8 cellular contexts compared by ENCODE assay signal in genomic region chr16:28863929-28864886, GRCh38. TPM values are rescaled to one million over a fixed set of nuclear protein-coding genes. Genes with fewer than 3 reads are reported as not detected.
DNase-seq lines count a peak whose midpoint lies in the region; ATAC-seq lines count a peak whose summit lies in the region.

No MANE protein-coding gene starts in this region.

- peak overlapping the region; percentile 93 to 99 (median 97) for H3K27ac Mint-ChIP-seq in immature natural killer cell

- H3K9ac ChIP-seq in HUES64 (ENCODE audit: low read depth, low read length): peak overlapping the region; percentile 98

- peaks cover 18% of the 10 kb centered on the region for H3K36me3 ChIP-seq in HUES64 (ENCODE audit: insufficient read depth, low read length)

- 15% methylated on average over 42 of the region's 46 CpGs for WGBS in HUES64

- DNase-seq in Caki2 (ENCODE audit: low read depth) (peak; percentile 23), astrocyte of the hippocampus (ENCODE audit: low read depth, low spot score) (peak; percentile 66), immature natural killer cell (no peak), OCI-M1 (lab: John Stamatoyannopoulos, UW) (no peak), medulla oblongata (ENCODE audit: extremely low spot score) (no peak)
- no peak for DNase-seq in stimulated activated naive CD8-positive, alpha-beta T cell treated with anti-CD3 and anti-CD28 coated beads, Interleukin-15, Interleukin-2, amounts not matched to agents 100 U/mL and 50 U/mL, for 24 hours

- H3K27me3 Mint-ChIP-seq in immature natural killer cell (ENCODE audit: low read depth in 3 of 3): peaks cover 0 to 3% (median 2%) of the 10 kb centered on the region in 3 donors

- in situ Hi-C loops in Caki2 (cut with HindIII; ENCODE audit: low pct_unique_long_range_greater_than_20kb, low sequenced_read_pairs): no loop called here

- peak overlapping the region; percentile 94 for H3K4me3 ChIP-seq in HUES64 (ENCODE audit: low read length)

- peaks cover 0 to 1% (median 0%) of the 10 kb centered on the region in 6 donors for H3K9me3 Mint-ChIP-seq in immature natural killer cell

- peak; percentile 1 for ATAC-seq in stimulated activated naive CD8-positive, alpha-beta T cell treated with anti-CD3 and anti-CD28 coated beads, Interleukin-15, Interleukin-2, amounts not matched to agents 100 U/mL and 50 U/mL, for 24 hours
- ATAC-seq in HG02759 (IDR thresholded peaks at IDR 0.05; ENCODE audit: unreplicated experiment): no peak

- H3K27ac ChIP-seq in HUES64 (ENCODE audit: low read depth, low read length): peak overlapping the region; percentile 100

- H3K36me3 Mint-ChIP-seq in immature natural killer cell: peaks cover 0 to 4% (median 0%) of the 10 kb centered on the region in 3 donors

- no peaks in the 10 kb centered on the region for H3K9me3 ChIP-seq in HUES64 (ENCODE audit: insufficient read depth, low read depth, low read length)

- peaks cover 8% of the 10 kb centered on the region; the same call in 1 of the 2 replicates for H3K4me1 ChIP-seq in HUES64 (ENCODE audit: insufficient read depth, low read length)

- no peaks in the 10 kb centered on the region for H3K27me3 ChIP-seq in HUES64 (ENCODE audit: insufficient read depth, low read length)

- H3K4me1 Mint-ChIP-seq in immature natural killer cell: peaks cover 22 to 24% of the 10 kb centered on the region in 2 donors

- peak overlapping the region; percentile 98 to 99 (median 98) for H3K4me3 Mint-ChIP-seq in immature natural killer cell

RNA-seq across cellular contexts. Expression of gene SH2B1, which starts 0.6 kb away (rescaled TPM):
- total RNA-seq in Caki2 (2014; rRNA removed; shearing (Covaris generic); ENCODE audit: low replicate concordance): 18.0 and 28.4 TPM in 2 replicates
- 21.0 TPM for polyA plus RNA-seq in HUES64 (2013, experiment 1 of 2)
- 24.9 TPM for polyA plus RNA-seq in HUES64 (2013, experiment 2 of 2)
- 1 to 10 TPM; 1.4 to 3.0 (median 1.6) TPM for polyA plus RNA-seq in immature natural killer cell

RNA-seq across cellular contexts. Expression of gene ATP2A1, which starts 14.1 kb away (rescaled TPM):
- 0.12 and 0.71 TPM in 2 replicates for total RNA-seq in Caki2 (2014; rRNA removed; shearing (Covaris generic); ENCODE audit: low replicate concordance)
- 1.2 TPM for polyA plus RNA-seq in HUES64 (2013, experiment 1 of 2)
- 1.1 TPM for polyA plus RNA-seq in HUES64 (2013, experiment 2 of 2)
- under 1 TPM in 1 of 3 donors, not detected in 2; 0.31 TPM for polyA plus RNA-seq in immature natural killer cell

RNA-seq across cellular contexts. Expression of gene TUFM, which starts 18.1 kb away (rescaled TPM):
- 149 and 151 TPM in 2 replicates for total RNA-seq in Caki2 (2014; rRNA removed; shearing (Covaris generic); ENCODE audit: low replicate concordance)
- 124 TPM for polyA plus RNA-seq in HUES64 (2013, experiment 1 of 2)
- polyA plus RNA-seq in HUES64 (2013, experiment 2 of 2): 120 TPM
- polyA plus RNA-seq in immature natural killer cell: 100 to 1,000 TPM; 149 to 206 (median 153) TPM

RNA-seq across cellular contexts. Expression of gene ATXN2L, which starts 41.4 kb away (rescaled TPM):
- total RNA-seq in Caki2 (2014; rRNA removed; shearing (Covaris generic); ENCODE audit: low replicate concordance): 16.6 and 20.2 TPM in 2 replicates
- polyA plus RNA-seq in HUES64 (2013, experiment 1 of 2): 149 TPM
- 160 TPM for polyA plus RNA-seq in HUES64 (2013, experiment 2 of 2)
- polyA plus RNA-seq in immature natural killer cell: 10 to 100 TPM in 1 of 3 donors, 1 to 10 TPM in 2; 3.0 to 28.5 (median 9.7) TPM

Comparison
In these comparisons a context has a peak if more than half of its experiments do, and no peak if none do; other contexts are left out.
1. DNase-seq: peak in Caki2 (single experiment) and astrocyte of the hippocampus (single experiment); none in immature natural killer cell (0 of 3), stimulated activated naive CD8-positive, alpha-beta T cell treated with anti-CD3 and anti-CD28 coated beads, Interleukin-15, Interleukin-2, amounts not matched to agents 100 U/mL and 50 U/mL, for 24 hours (single experiment), OCI-M1 (single experiment) and medulla oblongata (single experiment).